In genomic region chr7:76347710-76348109, GRCh38 we compare ENCODE assay signal across 1 cellular context.
TF ChIP-seq lines count a peak whose summit lies in the region.

No MANE protein-coding gene starts in this region.

TF ChIP-seq in WTC11, 78 proteins besides CTCF, POLR2A, EP300 and RAD21 (continued from another document):
- TF ChIP-seq ZMAT4 (CRISPR knock-in tag; IDR thresholded peaks at IDR 0.05) (no peak), MXD4 (CRISPR knock-in tag; IDR thresholded peaks at IDR 0.05; ENCODE audit: borderline replicate concordance) (no peak), ETV6 (CRISPR knock-in tag; IDR thresholded peaks at IDR 0.05) (no peak), E2F5 (CRISPR knock-in tag; IDR thresholded peaks at IDR 0.05) (no peak), NFATC4 (CRISPR knock-in tag; IDR thresholded peaks at IDR 0.05) (no peak), ATF2 (CRISPR knock-in tag; IDR thresholded peaks at IDR 0.05; ENCODE audit: borderline replicate concordance, low read depth) (no peak), STAT6 (CRISPR knock-in tag; conservative IDR thresholded peaks at IDR 0.05; ENCODE audit: low read depth) (no peak), EMX1 (CRISPR knock-in tag; IDR thresholded peaks at IDR 0.05) (no peak), MAX (CRISPR knock-in tag; IDR thresholded peaks at IDR 0.05) (no peak), CREM (CRISPR knock-in tag; IDR thresholded peaks at IDR 0.05) (no peak), FOXK1 (CRISPR knock-in tag; IDR thresholded peaks at IDR 0.05) (no peak), IRF2 (CRISPR knock-in tag; IDR thresholded peaks at IDR 0.05; ENCODE audit: borderline replicate concordance, low read depth) (no peak), SMAD4 (CRISPR knock-in tag; IDR thresholded peaks at IDR 0.05) (no peak)
